23 cellular contexts compared by ENCODE assay signal in the genomic region with DNA sequence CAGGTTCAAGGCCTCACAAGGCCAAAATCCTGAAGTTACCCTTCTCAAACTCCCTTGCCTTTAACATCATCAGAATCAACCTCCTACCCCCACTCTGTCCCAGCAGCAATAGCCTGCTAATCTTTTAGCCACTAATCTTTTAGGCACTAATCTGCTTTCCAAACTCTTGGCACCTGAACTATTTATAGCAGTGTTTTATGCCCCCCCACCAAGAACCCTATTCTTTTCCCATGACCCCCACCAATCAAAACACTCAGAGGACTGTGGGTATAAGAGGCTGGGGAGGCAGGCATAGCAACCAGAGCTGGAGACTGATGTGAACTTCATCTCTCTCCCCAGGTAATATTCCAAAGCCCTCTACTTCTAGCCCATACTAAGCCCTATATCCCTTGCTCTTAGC.
DNase-seq lines count a peak whose midpoint lies in the region; ATAC-seq and TF ChIP-seq lines count a peak whose summit lies in the region.
"Had no signal": no experiment of that assay in that cellular context is flagged by ENCODE, and none has a peak within 500 bp of the region (broad histone marks: within the 10 kb centered on the region; RNA-seq: fewer than 3 reads in every experiment).

Gene ARR3, plus strand, starts transcription at position 301 of the 400 bp plus-strand sequence. CDS start 1,052 bp downstream, outside the sequence.

- H3K27me3 ChIP-seq in WERI-Rb-1 (ENCODE audit: insufficient read depth, low read depth, severe bottlenecking) = no peaks in the 10 kb centered on the region
- H3K27me3 ChIP-seq: BE2C had no signal

- H3K36me3 ChIP-seq in WERI-Rb-1 = no peaks in the 10 kb centered on the region
- H3K36me3 ChIP-seq: BE2C, BLaER1 had no signal

- no peak for TF ChIP-seq CTCF in WERI-Rb-1 (IDR thresholded peaks at IDR 0.05; ENCODE audit: low read depth, low read length)

- DNase-seq in NCI-H82 (lab: John Stamatoyannopoulos, UW) = peak; percentile 96
- DNase-seq in WERI-Rb-1 = peak; percentile 65
- DNase-seq in COLO829 (ENCODE audit: low spot score) = no peak
- DNase-seq: 8988T; ACHN; BE2C; C1 segment of cervical spinal cord; Caco-2; Calu3; CD4-positive, alpha-beta memory T cell; CD4-positive, CD25-positive, alpha-beta regulatory T cell; CD8-positive, alpha-beta memory T cell; DMS 273 treated with DMSO at 0.1 percent for 48 hours; DMS153; DMS53; DMS79; DND-41; EL; GDM1 had no signal

- ATAC-seq in HG03108 (IDR thresholded peaks at IDR 0.05; ENCODE audit: unreplicated experiment) = no peak
- no peak for ATAC-seq in HG03469 (IDR thresholded peaks at IDR 0.05; ENCODE audit: unreplicated experiment)
- ATAC-seq: GM12878 had no signal

- peak within 1 kb of the TSS; percentile 84 for H3K27ac ChIP-seq in WERI-Rb-1
- H3K27ac ChIP-seq: BLaER1 had no signal

- H3K9me3 ChIP-seq in WERI-Rb-1 (ENCODE audit: severe bottlenecking) = no peaks in the 10 kb centered on the region
- H3K9me3 ChIP-seq: BE2C, BLaER1, Caco-2 had no signal

- H3K4me3 ChIP-seq in WERI-Rb-1 (ENCODE audit: low read depth, low read length) = peak within 1 kb of the TSS; percentile 23
- H3K4me3 ChIP-seq: BLaER1, GM12878 had no signal
